15 cellular contexts compared by ENCODE assay signal in genomic region chr4:128597515-128597914, GRCh38.
DNase-seq lines count a peak whose midpoint lies in the region; ATAC-seq, FAIRE-seq and TF ChIP-seq lines count a peak whose summit lies in the region.
"Had no signal": no experiment of that assay in that cellular context is flagged by ENCODE, and none has a peak within 500 bp of the region (broad histone marks: within the 10 kb centered on the region; RNA-seq: fewer than 3 reads in every experiment).

No MANE protein-coding gene starts in this region.

- SMC1A ChIA-PET in GM12878 (lab: Charles Lee; ENCODE audit: uncharacterized antibody, unreplicated experiment), result interaction anchor here (0.6 to 1.7 kb wide), 6 partner anchors 8 to 28 kb away, joined by 3 to 4 read pairs (median 4); no protein-coding TSS in a partner anchor

- no peak overlapping the region for H3K27ac ChIP-seq in GM12878 (ENCODE audit: control insufficient read depth, insufficient read depth)
- H3K27ac ChIP-seq: BLaER1 treated with 17β-estradiol and CSF1 and Interleukin-3, amounts not matched to agents 10 nM and 100 nM; GM23248 had no signal

- intact Hi-C loops in GM12878 (cut with micrococcal nuclease; ENCODE audit: unreplicated experiment), result no loop called here
- intact Hi-C loops in head of caudate nucleus (cut with DNase I), result no loop called here

- no peak for TF ChIP-seq CTCF in GM12878 (IDR thresholded peaks at IDR 0.05 in 2 of 3, conservative IDR thresholded peaks at IDR 0.05 in 1 of 3; ENCODE audit: control insufficient read depth in 2 of 3, extremely low read depth in 1 of 3, insufficient read depth in 1 of 3, low read depth in 3 of 3, low read length in 3 of 3)
- TF ChIP-seq CTCF in nephron (IDR thresholded peaks at IDR 0.05; ENCODE audit: unreplicated experiment in 3 of 3), result no peak

- peak; percentile 46 to 66 for ATAC-seq in activated T-cell treated with anti-CD3 and anti-CD28 coated beads, Interleukin-2, amount 50 U/mL, for 72 hours (replicated peaks in 1 of 2)
- ATAC-seq in GM12878, result peak; percentile 48

- H3K4me1 ChIP-seq in GM12878 (ENCODE audit: control insufficient read depth, insufficient read depth, low read length), result no peaks in the 10 kb centered on the region

- no peak overlapping the region for H3K4me3 Mint-ChIP-seq in activated T-cell treated with anti-CD3 and anti-CD28 coated beads, Interleukin-2, amount 50 U/mL, for 72 hours
- H3K4me3 Mint-ChIP-seq in nephron, result no peak overlapping the region
- H3K4me3 Mint-ChIP-seq: CD4-positive, CD25-positive, alpha-beta regulatory T cell had no signal

- no peaks in the 10 kb centered on the region for H3K79me2 ChIP-seq in GM12878 (ENCODE audit: control insufficient read depth, insufficient read depth, low read length)

- H3K27me3 ChIP-seq in GM12878 (replicated peaks in 1 of 2; ENCODE audit: control insufficient read depth in 2 of 2, insufficient read depth in 2 of 2, low read length in 1 of 2), result no peaks in the 10 kb centered on the region
- H3K27me3 ChIP-seq: BLaER1 treated with 17β-estradiol and CSF1 and Interleukin-3, amounts not matched to agents 10 nM and 100 nM had no signal

- no peak overlapping the region for H3K9ac ChIP-seq in GM12878 (ENCODE audit: control insufficient read depth, insufficient read depth, low read length)
- H3K9ac ChIP-seq: BLaER1 treated with 17β-estradiol and CSF1 and Interleukin-3, amounts not matched to agents 10 nM and 100 nM; GM23248 had no signal

- no peak for TF ChIP-seq POLR2A in GM12878 (IDR thresholded peaks at IDR 0.05; ENCODE audit: low read depth, low read length)

- H3K36me3 ChIP-seq in GM12878 (ENCODE audit: control insufficient read depth in 2 of 2, insufficient read depth in 2 of 2, low read length in 1 of 2), result no peaks in the 10 kb centered on the region
- H3K36me3 ChIP-seq: BLaER1 treated with 17β-estradiol and CSF1 and Interleukin-3, amounts not matched to agents 10 nM and 100 nM had no signal

- no peak for TF ChIP-seq EP300 in GM12878 (IDR thresholded peaks at IDR 0.05; ENCODE audit: borderline replicate concordance in 1 of 2, control insufficient read depth in 1 of 2, low read depth in 2 of 2, low read length in 2 of 2)

- no TSS peak for BruUV-seq in GM12878 (replicated peaks; lab: Mats Ljungman, UMichigan)

- no peaks in the 10 kb centered on the region for H3K4me1 Mint-ChIP-seq in activated T-cell treated with anti-CD3 and anti-CD28 coated beads, Interleukin-2, amount 50 U/mL, for 72 hours (ENCODE audit: low read depth)
- peaks cover 59% of the 10 kb centered on the region for H3K4me1 Mint-ChIP-seq in nephron
- H3K4me1 Mint-ChIP-seq: CD4-positive, CD25-positive, alpha-beta regulatory T cell had no signal

- no peak overlapping the region for H3K4me2 ChIP-seq in GM12878 (ENCODE audit: control insufficient read depth, insufficient read depth)
- H3K4me2 ChIP-seq: BLaER1 treated with 17β-estradiol and CSF1 and Interleukin-3, amounts not matched to agents 10 nM and 100 nM had no signal

- DNase-seq in activated T-cell treated with anti-CD3 and anti-CD28 coated beads, Interleukin-2, amount 50 U/mL, for 72 hours, result no peak
- DNase-seq in activated T-cell treated with anti-CD3 and anti-CD28 coated beads, Interleukin-2, amount 50 U/mL, for 1 hour, result no peak
- DNase-seq in GM12878 (ENCODE audit: low read depth, low spot score) (no peak), activated gamma-delta T cell treated with Interleukin-2 at 50 U/mL for 16 hours (no peak), germinal center (ENCODE audit: low spot score) (no peak), head of caudate nucleus (no peak)
- DNase-seq: 8988T; ACHN; CD4-positive, CD25-positive, alpha-beta regulatory T cell; GF-D8; GM23248; H7 had no signal

- H3K9me3 Mint-ChIP-seq in activated T-cell treated with anti-CD3 and anti-CD28 coated beads, Interleukin-2, amount 50 U/mL, for 72 hours, result peaks cover 4 to 9% of the 10 kb centered on the region in 2 donors
- peaks cover 30% of the 10 kb centered on the region for H3K9me3 Mint-ChIP-seq in nephron

- WGBS in GM12878 (ENCODE audit: insufficient coverage, insufficient replicate concordance, low lambda C conversion rate, missing lambda C conversion rate), result 58% methylated on average over 4 of the region's 4 CpGs

- RAD21 ChIA-PET in GM12878 (lab: Charles Lee; ENCODE audit: unreplicated experiment), result no interaction called here

- H3K27me3 Mint-ChIP-seq in activated T-cell treated with anti-CD3 and anti-CD28 coated beads, Interleukin-2, amount 50 U/mL, for 72 hours (ENCODE audit: low read depth), result peaks cover 36% of the 10 kb centered on the region
- no peaks in the 10 kb centered on the region for H3K27me3 Mint-ChIP-seq in nephron (ENCODE audit: low read depth)

- no peak for TF ChIP-seq RAD21 in GM12878 (IDR thresholded peaks at IDR 0.05; ENCODE audit: insufficient read depth, low read depth, low read length)

- no peak overlapping the region for H3K27ac Mint-ChIP-seq in activated T-cell treated with anti-CD3 and anti-CD28 coated beads, Interleukin-2, amount 50 U/mL, for 72 hours
- peak overlapping the region in 2 of 3 experiments; percentile 4 to 29 for H3K27ac Mint-ChIP-seq in nephron
- H3K27ac Mint-ChIP-seq: CD4-positive, CD25-positive, alpha-beta regulatory T cell had no signal

- in situ Hi-C loops in GM12878 (cut with MboI), result no loop called here

- H3K4me3 ChIP-seq in GM12878, result no peak overlapping the region
- H3K4me3 ChIP-seq: BLaER1 treated with 17β-estradiol and CSF1 and Interleukin-3, amounts not matched to agents 10 nM and 100 nM; GM23248 had no signal

- CTCF ChIA-PET in GM12878 (lab: Yijun Ruan, JAX), result interaction anchor here (0.8 to 1.8 kb wide), 2 partner anchors 23 to 24 kb away, joined by 4 to 7 read pairs; no protein-coding TSS in a partner anchor

- no peaks in the 10 kb centered on the region; the same call in 2 of the 3 replicates for H3K9me3 ChIP-seq in GM12878 (replicated peaks; ENCODE audit: control insufficient read depth, insufficient read depth, low read length)

- no peak for FAIRE-seq in GM12878 (lab: Jason Lieb, UNC)
- FAIRE-seq: GM18507 had no signal

- POLR2A ChIA-PET in GM12878 (lab: Charles Lee), result no interaction called here

- no peaks in the 10 kb centered on the region for H4K20me1 ChIP-seq in GM12878 (ENCODE audit: control insufficient read depth, insufficient read depth)
- H4K20me1 ChIP-seq: BLaER1 treated with 17β-estradiol and CSF1 and Interleukin-3, amounts not matched to agents 10 nM and 100 nM had no signal

- no peak overlapping the region for H2AFZ ChIP-seq in GM12878 (ENCODE audit: control insufficient read depth, low read depth, low read length)
- H2AFZ ChIP-seq: GM23248 had no signal

- peaks cover 5 to 10% of the 10 kb centered on the region in 2 donors for H3K36me3 Mint-ChIP-seq in activated T-cell treated with anti-CD3 and anti-CD28 coated beads, Interleukin-2, amount 50 U/mL, for 72 hours (ENCODE audit: insufficient read depth in 2 of 2)
- peaks cover 20% of the 10 kb centered on the region for H3K36me3 Mint-ChIP-seq in nephron (ENCODE audit: low read depth)
- H3K36me3 Mint-ChIP-seq: CD4-positive, CD25-positive, alpha-beta regulatory T cell had no signal

TF ChIP-seq in GM12878, 131 proteins besides CTCF, POLR2A, EP300 and RAD21:
- TF ChIP-seq SMARCA5 (IDR thresholded peaks at IDR 0.05) (no peak), JUNB (IDR thresholded peaks at IDR 0.05) (peak; percentile 25; the same call in 1 of the 2 replicates), TCF7 (IDR thresholded peaks at IDR 0.05; ENCODE audit: borderline replicate concordance) (peak; percentile 56; the same call in 1 of the 2 replicates)
